Comparison of ENCODE assay signal across 1 cellular context in the genomic region with DNA sequence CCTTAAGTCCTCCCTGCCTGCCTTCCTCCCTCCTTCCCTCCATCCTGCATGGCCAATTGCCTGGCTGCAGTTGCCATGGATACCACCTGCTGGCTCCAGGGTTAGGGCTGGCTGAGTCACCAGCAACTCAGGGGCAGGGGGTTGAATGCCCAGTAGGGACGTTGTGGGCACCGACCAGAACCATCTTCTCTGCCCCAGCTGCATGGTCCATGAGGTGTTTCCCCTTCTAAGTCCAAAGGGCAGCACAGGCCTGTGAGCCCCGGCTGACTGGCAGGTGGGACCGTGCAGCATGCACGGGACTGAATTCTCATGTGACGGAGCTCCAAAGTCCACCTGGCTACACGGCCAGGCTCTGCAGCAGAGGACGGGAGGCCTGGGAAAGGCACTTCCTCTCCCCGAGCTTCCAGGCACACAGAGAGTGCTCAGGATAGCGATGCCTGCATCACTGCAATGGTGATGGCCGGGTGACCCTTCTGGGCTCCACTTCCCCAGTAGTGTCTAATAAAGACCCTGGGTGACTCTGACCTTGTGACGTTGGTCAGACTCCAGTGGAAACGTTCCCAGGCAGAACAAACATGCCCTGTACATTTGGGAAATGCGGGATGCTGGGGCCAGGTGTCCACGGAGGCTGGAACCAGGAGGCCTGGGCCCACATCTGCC.
TF ChIP-seq lines count a peak whose summit lies in the region.

No MANE protein-coding gene starts in this region.

TF ChIP-seq in HepG2, 621 proteins besides CTCF, POLR2A, EP300 and RAD21 (continued from another document and continues in another):
- TF ChIP-seq CREM (IDR thresholded peaks at IDR 0.05) (no peak), CREM (CRISPR knock-in tag; IDR thresholded peaks at IDR 0.05) (no peak), FOXM1 (CRISPR knock-in tag; IDR thresholded peaks at IDR 0.05) (no peak), SRF (IDR thresholded peaks at IDR 0.05; ENCODE audit: low read depth, low read length) (no peak), MIXL1 (CRISPR knock-in tag; IDR thresholded peaks at IDR 0.05) (0 out of 2 replicates have a peak, but pooled peaks have one; percentile 44), RNF219 (CRISPR knock-in tag; IDR thresholded peaks at IDR 0.05) (peak; percentile 98), ZFY (CRISPR knock-in tag; IDR thresholded peaks at IDR 0.05) (peak; percentile 91), IRF9 (CRISPR knock-in tag; IDR thresholded peaks at IDR 0.05; ENCODE audit: borderline replicate concordance) (peak; percentile 69; the same call in 1 of the 2 replicates), MXI1 (IDR thresholded peaks at IDR 0.05; ENCODE audit: borderline replicate concordance, low read depth, low read length) (peak; percentile 53; the same call in 1 of the 3 replicates), CBFB (CRISPR knock-in tag; IDR thresholded peaks at IDR 0.05) (peak; percentile 54; the same call in 1 of the 2 replicates), LBX2 (CRISPR knock-in tag; IDR thresholded peaks at IDR 0.05; ENCODE audit: borderline replicate concordance) (peak; percentile 72; the same call in 1 of the 2 replicates), REL (CRISPR knock-in tag; conservative IDR thresholded peaks at IDR 0.05) (peak; percentile 82; the same call in 1 of the 2 replicates), YEATS4 (CRISPR knock-in tag; IDR thresholded peaks at IDR 0.05; ENCODE audit: borderline replicate concordance) (peak; percentile 81), CSRNP2 (CRISPR knock-in tag; conservative IDR thresholded peaks at IDR 0.05; ENCODE audit: low read depth) (no peak), RAD51 (IDR thresholded peaks at IDR 0.05; ENCODE audit: borderline replicate concordance) (no peak), ZNF597 (CRISPR knock-in tag; IDR thresholded peaks at IDR 0.05) (no peak), PRMT3 (CRISPR knock-in tag; IDR thresholded peaks at IDR 0.05; ENCODE audit: borderline replicate concordance, low read depth) (peak; percentile 89; the same call in 1 of the 2 replicates), ZNF605 (CRISPR knock-in tag; IDR thresholded peaks at IDR 0.05) (peak; percentile 98), ZUFSP (CRISPR knock-in tag; IDR thresholded peaks at IDR 0.05; ENCODE audit: borderline replicate concordance) (no peak), PRDM15 (CRISPR knock-in tag; IDR thresholded peaks at IDR 0.05) (peak; percentile 62; the same call in 1 of the 2 replicates), SP4 (CRISPR knock-in tag; IDR thresholded peaks at IDR 0.05) (peak; percentile 74), ZNF18 (CRISPR knock-in tag; IDR thresholded peaks at IDR 0.05; ENCODE audit: insufficient replicate concordance) (no peak), ARID2 (CRISPR knock-in tag; IDR thresholded peaks at IDR 0.05; ENCODE audit: borderline replicate concordance) (no peak; the same call in 1 of the 2 replicates), GMEB2 (CRISPR knock-in tag; IDR thresholded peaks at IDR 0.05; ENCODE audit: low read depth) (no peak), ZNF724P (CRISPR knock-in tag; IDR thresholded peaks at IDR 0.05; ENCODE audit: borderline replicate concordance) (peak; percentile 87; the same call in 1 of the 2 replicates), WIZ (CRISPR knock-in tag; IDR thresholded peaks at IDR 0.05) (peak; percentile 28; the same call in 1 of the 2 replicates), RBAK (CRISPR knock-in tag; IDR thresholded peaks at IDR 0.05) (0 out of 2 replicates have a peak, but pooled peaks have one; percentile 47), RFX3 (CRISPR knock-in tag; IDR thresholded peaks at IDR 0.05) (peak; percentile 79), TCF7 (IDR thresholded peaks at IDR 0.05; ENCODE audit: low read depth) (no peak), GPN1 (CRISPR knock-in tag; IDR thresholded peaks at IDR 0.05; ENCODE audit: borderline replicate concordance) (no peak), KLF9 (CRISPR knock-in tag; IDR thresholded peaks at IDR 0.05; ENCODE audit: low read depth) (0 out of 2 replicates have a peak, but pooled peaks have one; percentile 35), ZNF549 (CRISPR knock-in tag; IDR thresholded peaks at IDR 0.05) (peak; percentile 86), ETV6 (CRISPR knock-in tag; conservative IDR thresholded peaks at IDR 0.05) (no peak; the same call in 1 of the 2 replicates), ZNF121 (CRISPR knock-in tag; IDR thresholded peaks at IDR 0.05) (peak; percentile 85)
- TF ChIP-seq, protein P1, sequence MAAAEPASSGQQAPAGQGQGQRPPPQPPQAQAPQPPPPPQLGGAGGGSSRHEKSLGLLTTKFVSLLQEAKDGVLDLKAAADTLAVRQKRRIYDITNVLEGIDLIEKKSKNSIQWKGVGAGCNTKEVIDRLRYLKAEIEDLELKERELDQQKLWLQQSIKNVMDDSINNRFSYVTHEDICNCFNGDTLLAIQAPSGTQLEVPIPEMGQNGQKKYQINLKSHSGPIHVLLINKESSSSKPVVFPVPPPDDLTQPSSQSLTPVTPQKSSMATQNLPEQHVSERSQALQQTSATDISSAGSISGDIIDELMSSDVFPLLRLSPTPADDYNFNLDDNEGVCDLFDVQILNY (CRISPR knock-in tag; conservative IDR thresholded peaks at IDR 0.05), result no peak
- TF ChIP-seq, protein P2, sequence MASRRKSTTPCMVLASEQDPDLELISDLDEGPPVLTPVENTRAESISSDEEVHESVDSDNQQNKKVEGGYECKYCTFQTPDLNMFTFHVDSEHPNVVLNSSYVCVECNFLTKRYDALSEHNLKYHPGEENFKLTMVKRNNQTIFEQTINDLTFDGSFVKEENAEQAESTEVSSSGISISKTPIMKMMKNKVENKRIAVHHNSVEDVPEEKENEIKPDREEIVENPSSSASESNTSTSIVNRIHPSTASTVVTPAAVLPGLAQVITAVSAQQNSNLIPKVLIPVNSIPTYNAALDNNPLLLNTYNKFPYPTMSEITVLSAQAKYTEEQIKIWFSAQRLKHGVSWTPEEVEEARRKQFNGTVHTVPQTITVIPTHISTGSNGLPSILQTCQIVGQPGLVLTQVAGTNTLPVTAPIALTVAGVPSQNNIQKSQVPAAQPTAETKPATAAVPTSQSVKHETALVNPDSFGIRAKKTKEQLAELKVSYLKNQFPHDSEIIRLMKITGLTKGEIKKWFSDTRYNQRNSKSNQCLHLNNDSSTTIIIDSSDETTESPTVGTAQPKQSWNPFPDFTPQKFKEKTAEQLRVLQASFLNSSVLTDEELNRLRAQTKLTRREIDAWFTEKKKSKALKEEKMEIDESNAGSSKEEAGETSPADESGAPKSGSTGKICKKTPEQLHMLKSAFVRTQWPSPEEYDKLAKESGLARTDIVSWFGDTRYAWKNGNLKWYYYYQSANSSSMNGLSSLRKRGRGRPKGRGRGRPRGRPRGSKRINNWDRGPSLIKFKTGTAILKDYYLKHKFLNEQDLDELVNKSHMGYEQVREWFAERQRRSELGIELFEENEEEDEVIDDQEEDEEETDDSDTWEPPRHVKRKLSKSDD (CRISPR knock-in tag; IDR thresholded peaks at IDR 0.05; ENCODE audit: low read depth), result 0 out of 2 replicates have a peak, but pooled peaks have one; percentile 55
